16 cellular contexts compared by ENCODE assay signal in genomic region chr4:101367201-101367600, GRCh38. TPM values are rescaled to one million over a fixed set of nuclear protein-coding genes. Genes with fewer than 3 reads are reported as not detected.
A peak's percentile ranks its signal among the peaks of the same experiment; 100 is the strongest.
DNase-seq lines count a peak whose midpoint lies in the region; TF ChIP-seq lines count a peak whose summit lies in the region.
"Had no signal": no experiment of that assay in that cellular context is flagged by ENCODE, and none has a peak within 500 bp of the region (broad histone marks: within the 10 kb centered on the region; RNA-seq: fewer than 3 reads in every experiment).

No MANE protein-coding gene starts in this region.

- H3K36me3 Mint-ChIP-seq in activated CD4-positive, alpha-beta memory T cell treated with anti-CD3 and anti-CD28 coated beads for 36 hours = peaks cover 4% of the 10 kb centered on the region
- H3K36me3 Mint-ChIP-seq: activated naive CD4-positive, alpha-beta T cell treated with anti-CD3 and anti-CD28 coated beads, Interleukin-2, amount 10 ng/mL, durations not matched to agents 7 days and 5 days had no signal

- no peaks in the 10 kb centered on the region for H3K27me3 ChIP-seq in Peyer's patch
- H3K27me3 ChIP-seq: pancreas had no signal

- DNase-seq in EH (ENCODE audit: low read depth) (peak; percentile 94), RWPE1 (ENCODE audit: low spot score) (peak; percentile 74), fibroblast of gingiva (ENCODE audit: low read depth) (peak; percentile 73), renal cortical epithelial cell (ENCODE audit: low read depth) (peak; percentile 89), Peyer's patch (no peak), 8988T (no peak), erythroblast (lab: John Stamatoyannopoulos, UW) (no peak)
- no peak for DNase-seq in activated CD4-positive, alpha-beta memory T cell treated with anti-CD3 and anti-CD28 coated beads for 36 hours
- DNase-seq: activated CD4-positive, alpha-beta T cell treated with anti-CD3 and anti-CD28 coated beads, Interleukin-2, amount 50 U/mL, for 48 hours; activated naive CD4-positive, alpha-beta T cell treated with anti-CD3 and anti-CD28 coated beads, Interleukin-2, amount 10 ng/mL, durations not matched to agents 7 days and 5 days; CD8-positive, alpha-beta memory T cell; head of caudate nucleus; NCI-H1694; pancreas; stimulated activated naive CD4-positive, alpha-beta T cell had no signal

- POLR2A ChIA-PET in RWPE1 (lab: Yijun Ruan, JAX; ENCODE audit: low non-redundant PET) = no interaction called here
- POLR2A ChIA-PET in activated CD4-positive, alpha-beta memory T cell treated with anti-CD3 and anti-CD28 coated beads for 36 hours (lab: Charles Lee) = no interaction called here

- H3K4me3 ChIP-seq in Peyer's patch = no peak overlapping the region
- H3K4me3 ChIP-seq: pancreas had no signal

- H3K27ac Mint-ChIP-seq in activated CD4-positive, alpha-beta memory T cell treated with anti-CD3 and anti-CD28 coated beads for 36 hours = no peak overlapping the region
- H3K27ac Mint-ChIP-seq: activated naive CD4-positive, alpha-beta T cell treated with anti-CD3 and anti-CD28 coated beads, Interleukin-2, amount 10 ng/mL, durations not matched to agents 7 days and 5 days; CD8-positive, alpha-beta memory T cell; dendritic cell treated with granulocyte-macrophage colony-stimulating factor and Interleukin-4, amounts not matched to agents 40 ng/mL and 50 ng/mL, for 4 days had no signal

- TF ChIP-seq POLR2A in Peyer's patch (IDR thresholded peaks at IDR 0.05) (no peak), erythroblast (IDR thresholded peaks at IDR 0.05; ENCODE audit: low read length) (no peak)

- H3K27ac ChIP-seq in RWPE1 (peak overlapping the region; percentile 28; the same call in 1 of the 2 replicates), Peyer's patch (no peak overlapping the region)
- H3K27ac ChIP-seq: pancreas had no signal

- TF ChIP-seq CTCF in RWPE1 (conservative IDR thresholded peaks at IDR 0.05; ENCODE audit: low read depth) (no peak), Peyer's patch (IDR thresholded peaks at IDR 0.05) (no peak)

- peaks cover 5% of the 10 kb centered on the region for H3K9me3 Mint-ChIP-seq in activated CD4-positive, alpha-beta memory T cell treated with anti-CD3 and anti-CD28 coated beads for 36 hours

- no peaks in the 10 kb centered on the region for H3K4me1 ChIP-seq in Peyer's patch
- H3K4me1 ChIP-seq: pancreas had no signal

- CTCF ChIA-PET in RWPE1 (lab: Yijun Ruan, JAX) = no interaction called here
- CTCF ChIA-PET in activated CD4-positive, alpha-beta memory T cell treated with anti-CD3 and anti-CD28 coated beads for 36 hours (lab: Charles Lee) = no interaction called here

- H3K4me1 Mint-ChIP-seq in activated CD4-positive, alpha-beta memory T cell treated with anti-CD3 and anti-CD28 coated beads for 36 hours (ENCODE audit: low read depth) = no peaks in the 10 kb centered on the region
- H3K4me1 Mint-ChIP-seq: activated naive CD4-positive, alpha-beta T cell treated with anti-CD3 and anti-CD28 coated beads, Interleukin-2, amount 10 ng/mL, durations not matched to agents 7 days and 5 days; CD8-positive, alpha-beta memory T cell had no signal

- H3K36me3 ChIP-seq in Peyer's patch = no peaks in the 10 kb centered on the region
- H3K36me3 ChIP-seq: pancreas had no signal

- no peak overlapping the region for H3K4me3 Mint-ChIP-seq in activated CD4-positive, alpha-beta memory T cell treated with anti-CD3 and anti-CD28 coated beads for 36 hours
- H3K4me3 Mint-ChIP-seq: activated naive CD4-positive, alpha-beta T cell treated with anti-CD3 and anti-CD28 coated beads, Interleukin-2, amount 10 ng/mL, durations not matched to agents 7 days and 5 days; CD8-positive, alpha-beta memory T cell; dendritic cell treated with granulocyte-macrophage colony-stimulating factor and Interleukin-4, amounts not matched to agents 40 ng/mL and 50 ng/mL, for 4 days had no signal

- no peaks in the 10 kb centered on the region for H3K9me3 ChIP-seq in Peyer's patch
- H3K9me3 ChIP-seq: pancreas had no signal

- peaks cover 16% of the 10 kb centered on the region for H3K27me3 Mint-ChIP-seq in activated CD4-positive, alpha-beta memory T cell treated with anti-CD3 and anti-CD28 coated beads for 36 hours
- H3K27me3 Mint-ChIP-seq: dendritic cell treated with granulocyte-macrophage colony-stimulating factor and Interleukin-4, amounts not matched to agents 40 ng/mL and 50 ng/mL, for 4 days had no signal

- intact Hi-C loops in activated CD4-positive, alpha-beta memory T cell treated with anti-CD3 and anti-CD28 coated beads for 36 hours (cut with micrococcal nuclease) = no loop called here

RNA-seq across cellular contexts. Expression of gene PPP3CA, which starts 19.9 kb away (rescaled TPM):
- total RNA-seq in renal cortical epithelial cell (32.3 and 44.5 TPM in 2 replicates), Peyer's patch (10 to 100 TPM; 19.0 to 39.6 (median 20.3) TPM)
- total RNA-seq in activated CD4-positive, alpha-beta memory T cell treated with anti-CD3 and anti-CD28 coated beads for 36 hours = 10 to 100 TPM; 14.3 to 14.6 TPM

Comparison
In these comparisons a context has a peak if more than half of its experiments do, and no peak if none do; other contexts are left out.
1. DNase-seq: peak in EH (single experiment), RWPE1 (single experiment), fibroblast of gingiva (single experiment) and renal cortical epithelial cell (single experiment); none in activated CD4-positive, alpha-beta memory T cell treated with anti-CD3 and anti-CD28 coated beads for 36 hours (single experiment), Peyer's patch (0 of 3), 8988T (single experiment) and erythroblast (0 of 2).